In genomic region chr1:202081992-202082391, GRCh38 we compare ENCODE assay signal across 1 cellular context.
TF ChIP-seq lines count a peak whose summit lies in the region.

No MANE protein-coding gene starts in this region.

TF ChIP-seq in GM23338, 12 proteins besides CTCF, POLR2A, EP300 and RAD21 (continued from another document):
- no peak for TF ChIP-seq ZNF462 (CRISPR knock-in tag; IDR thresholded peaks at IDR 0.05)
- TF ChIP-seq REST (IDR thresholded peaks at IDR 0.05; ENCODE audit: unreplicated experiment), result no peak
